Comparison of ENCODE assay signal across 7 cellular contexts in the genomic region with DNA sequence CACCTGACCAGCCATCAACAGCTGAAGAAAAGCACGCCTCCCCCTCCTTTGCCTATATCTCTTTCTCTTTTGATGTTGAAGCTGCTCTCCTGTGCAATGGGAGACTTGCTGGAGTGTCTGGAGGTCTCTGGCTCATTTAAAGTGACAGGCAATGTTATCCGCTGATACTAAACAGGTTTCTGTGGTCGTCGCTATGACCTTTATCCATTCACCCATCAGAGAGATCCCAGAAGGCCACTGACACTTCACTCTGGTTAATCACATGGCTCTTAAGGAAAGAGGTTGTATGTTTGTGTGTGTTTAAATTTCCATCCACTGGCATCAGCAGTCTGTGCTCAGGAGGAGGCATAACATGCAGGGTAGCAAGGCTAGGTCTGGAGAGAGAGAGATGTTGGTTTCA.
"Had no signal": no experiment of that assay in that cellular context is flagged by ENCODE, and none has a peak within 500 bp of the region (broad histone marks: within the 10 kb centered on the region; RNA-seq: fewer than 3 reads in every experiment).

No MANE protein-coding gene starts in this region.

- FAIRE-seq: H1, H54, HTR-8/SVneo had no signal

- H3K4me3 Mint-ChIP-seq: GM23338, H9 had no signal

- H2AFZ ChIP-seq: GM23338 had no signal

- H3K27ac Mint-ChIP-seq: GM23338, H9 had no signal

- H3K9me3 Mint-ChIP-seq: GM23338, H9 had no signal

- H3K4me2 ChIP-seq: GM23338 had no signal

- H3K4me3 ChIP-seq: GM23338 had no signal

- DNase-seq: H9, HCEC 1CT, IMR-90 had no signal

- ATAC-seq: GM23338 had no signal
